ENCODE assay signal across 25 cellular contexts in the genomic region with DNA sequence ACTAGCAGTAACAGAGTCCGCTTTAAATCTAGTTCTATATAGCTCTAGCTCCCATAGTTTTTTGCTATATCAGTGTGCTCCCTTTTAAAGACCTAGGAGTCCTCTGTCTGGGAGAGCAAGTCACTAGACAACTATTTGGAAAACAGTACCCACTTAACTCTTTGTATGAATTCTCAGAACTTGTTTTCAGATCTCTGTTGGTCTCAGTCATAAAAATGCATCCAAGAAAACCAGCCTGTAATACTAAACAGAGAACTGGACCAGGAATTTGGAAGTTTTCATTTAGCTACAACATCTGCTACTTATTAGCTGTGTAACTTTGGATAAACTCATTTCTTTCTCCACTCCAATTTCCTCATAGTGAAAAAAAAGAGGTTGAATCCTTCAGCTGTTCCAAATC. TPM values are rescaled to one million over a fixed set of nuclear protein-coding genes. Genes with fewer than 3 reads are reported as not detected.
A peak's percentile ranks its signal among the peaks of the same experiment; 100 is the strongest.
DNase-seq lines count a peak whose midpoint lies in the region; ATAC-seq lines count a peak whose summit lies in the region.
"Had no signal": no experiment of that assay in that cellular context is flagged by ENCODE, and none has a peak within 500 bp of the region (broad histone marks: within the 10 kb centered on the region; RNA-seq: fewer than 3 reads in every experiment).

No MANE protein-coding gene starts in this region.

- H3K27me3 ChIP-seq in GM23248 (replicated peaks; ENCODE audit: insufficient read depth) = no peaks in the 10 kb centered on the region
- H3K27me3 ChIP-seq: brain microvascular endothelial cell had no signal

- H2AFZ ChIP-seq in GM23248 = peak overlapping the region; percentile 55

- 0% methylated on average over 1 of the region's 1 CpG for WGBS in GM23248 (ENCODE audit: low coverage in 1 of 2, low lambda C conversion rate in 2 of 2, missing lambda C conversion rate in 2 of 2), 2 experiments

- H3K4me1 ChIP-seq in GM23248 (ENCODE audit: insufficient read depth) = peaks cover 29% of the 10 kb centered on the region
- H3K4me1 ChIP-seq: lower lobe of right lung had no signal

- no peaks in the 10 kb centered on the region for H3K79me2 ChIP-seq in GM23248 (ENCODE audit: insufficient read depth)

- H3K36me3 ChIP-seq in GM23248 (ENCODE audit: low read depth) = no peaks in the 10 kb centered on the region
- H3K36me3 ChIP-seq: brain microvascular endothelial cell, lower lobe of right lung had no signal

- peak overlapping the region; percentile 82 for H3K4me2 ChIP-seq in GM23248 (ENCODE audit: unreplicated experiment)

- H3K9me2 ChIP-seq in GM23248 (ENCODE audit: insufficient read depth) = no peaks in the 10 kb centered on the region

- peaks cover 30% of the 10 kb centered on the region for H3F3A ChIP-seq in GM23248 (ENCODE audit: insufficient read depth)

- H3K9me3 ChIP-seq in GM23248 (ENCODE audit: low read depth) = no peaks in the 10 kb centered on the region
- H3K9me3 ChIP-seq: lower lobe of right lung had no signal

- H4K20me1 ChIP-seq in GM23248 (ENCODE audit: insufficient read depth) = no peaks in the 10 kb centered on the region

- H3K9ac ChIP-seq in GM23248 = peak overlapping the region; percentile 45

- ATAC-seq in HG02571 (IDR thresholded peaks at IDR 0.05; ENCODE audit: unreplicated experiment) (no peak), HG03439 (IDR thresholded peaks at IDR 0.05; ENCODE audit: unreplicated experiment) (no peak)
- ATAC-seq: lower lobe of right lung had no signal

- peak overlapping the region; percentile 39 for H3K27ac ChIP-seq in GM23248
- H3K27ac ChIP-seq: brain microvascular endothelial cell, lower lobe of right lung had no signal

- H3K4me3 ChIP-seq in GM23248 = peak overlapping the region; percentile 60
- H3K4me3 ChIP-seq: lower lobe of right lung had no signal

- peak; percentile 70 for DNase-seq in AG08395 (ENCODE audit: low spot score)
- peak; percentile 71 for DNase-seq in GM23248
- peak; percentile 81 for DNase-seq in dedifferentiated amniotic fluid mesenchymal stem cell (ENCODE audit: extremely low spot score)
- DNase-seq in myocyte (ENCODE audit: low read depth) = peak; percentile 10
- no peak for DNase-seq in stimulated activated CD4-positive, alpha-beta T cell treated with anti-CD3 and anti-CD28 coated beads, Interleukin-4, amount 100 ng/mL, for 4 hours
- DNase-seq in RPMI8226 = no peak
- DNase-seq: activated CD4-positive, alpha-beta T cell treated with anti-CD3 and anti-CD28 coated beads for 48 hours; activated naive CD8-positive, alpha-beta T cell treated with anti-CD3 and anti-CD28 coated beads for 36 hours; brain microvascular endothelial cell; DND-41; endodermal cell; foreskin melanocyte; islet precursor cell; lower lobe of right lung; NCI-H1417 treated with DMSO at 0.1 percent for 48 hours; NCI-H2171; stimulated activated CD4-positive, alpha-beta T cell treated with anti-CD3 and anti-CD28 coated beads, Interleukin-15, amount 100 ng/mL, for 24 hours; T-helper 1 cell had no signal

- in situ Hi-C loops in GM23248 (cut with MboI) = no loop called here

RNA-seq across cellular contexts. Expression of a gene that starts 56.9 kb away (rescaled TPM):
- not detected in 2 replicates for total RNA-seq in GM23248 (2014; rRNA removed; shearing (Covaris generic))
- not detected in 2 replicates for polyA plus RNA-seq in GM23248 (2016; fragmentation: Nextera tagmentation; extraction: Ambion mirVana)
- not detected in 2 replicates for total RNA-seq in myocyte
- polyA plus RNA-seq in myocyte (2012) = 0.11 TPM
- total RNA-seq: activated naive CD8-positive, alpha-beta T cell treated with anti-CD3 and anti-CD28 coated beads for 36 hours; activated T-helper 2 cell treated with anti-CD3 and anti-CD28 coated beads, Interferon-gamma antibody, Interleukin-2, Interleukin-4, amounts not matched to agents 10 μg/mL and 5 μg/mL and 100 μg/mL, durations not matched to agents 14 hours and 24 hours and 36 hours; endodermal cell; lower lobe of right lung; MCF 10A; renal cortical epithelial cell; temporal lobe had no signal
- polyA plus RNA-seq: IgD-negative memory B cell had no signal

Comparison
In these comparisons a context has a peak if more than half of its experiments do, and no peak if none do; other contexts are left out.
1. DNase-seq: peak in AG08395 (single experiment), GM23248 (single experiment), dedifferentiated amniotic fluid mesenchymal stem cell (single experiment) and myocyte (single experiment); none in stimulated activated CD4-positive, alpha-beta T cell treated with anti-CD3 and anti-CD28 coated beads, Interleukin-4, amount 100 ng/mL, for 4 hours (0 of 2) and RPMI8226 (single experiment).